ENCODE assay signal across 8 cellular contexts in genomic region chr12:570237-570925, GRCh38.
DNase-seq lines count a peak whose midpoint lies in the region; ATAC-seq and TF ChIP-seq lines count a peak whose summit lies in the region.

No MANE protein-coding gene starts in this region.

- CTCF ChIA-PET in WTC11 (lab: Charles Lee): interaction anchor here (0.7 to 2.2 kb wide), 20 partner anchors 9 to 1059 kb away, joined by 3 to 35 read pairs (median 4); partner anchors contain the start of genes RAD52 and WNK1

- WGBS in ovary, 3 donors: 4 to 15% (median 10%) methylated on average over 26 to 27 of the region's 27 CpGs

- H3K9me3 ChIP-seq in ovary: no peaks in the 10 kb centered on the region

- H3K36me3 ChIP-seq in ovary: no peaks in the 10 kb centered on the region

- no peak for DNase-seq in activated T-cell treated with anti-CD3 and anti-CD28 coated beads, Interleukin-2, amount 50 U/mL, for 4 hours
- DNase-seq in activated T-cell treated with anti-CD3 and anti-CD28 coated beads, Interleukin-2, amount 50 U/mL, for 1 hour: no peak
- DNase-seq in WTC11 (ENCODE audit: low spot score) (peak; percentile 66), glutamatergic neuron (peak; percentile 58), ovary (peak; percentile 80 to 84 (median 82)), OCI-M1 (lab: John Stamatoyannopoulos, UW) (no peak)

- POLR2A ChIA-PET in WTC11 (lab: Charles Lee): interaction anchor here (1.4 kb wide), 1 partner anchor 182 kb away, joined by 7 read pairs; the partner anchor contains the start of gene WNK1

- H3K4me1 ChIP-seq in ovary (ENCODE audit: insufficient read depth): peaks cover 12% of the 10 kb centered on the region

- H3K9me3 Mint-ChIP-seq in activated T-cell treated with anti-CD3 and anti-CD28 coated beads, Interleukin-2, amount 50 U/mL, for 4 hours: peaks cover 3% of the 10 kb centered on the region
- peaks cover 8% of the 10 kb centered on the region for H3K9me3 Mint-ChIP-seq in WTC11
- H3K9me3 Mint-ChIP-seq in glutamatergic neuron (ENCODE audit: unreplicated experiment): peaks cover 4% of the 10 kb centered on the region

- H3K27me3 ChIP-seq in ovary: no peaks in the 10 kb centered on the region

- H3K36me3 Mint-ChIP-seq in activated T-cell treated with anti-CD3 and anti-CD28 coated beads, Interleukin-2, amount 50 U/mL, for 4 hours (ENCODE audit: insufficient read depth): no peaks in the 10 kb centered on the region
- H3K36me3 Mint-ChIP-seq in WTC11: peaks cover 2% of the 10 kb centered on the region; the same call in 1 of the 2 replicates
- peaks cover under 1% of the 10 kb centered on the region for H3K36me3 Mint-ChIP-seq in glutamatergic neuron (ENCODE audit: unreplicated experiment)

- intact Hi-C loops in ovary (cut with DNase I): loop anchor here (5.0 to 10.0 kb wide), 7 partner anchors 74 to 1024 kb away; partner anchors contain the start of genes WNK1 (in 3 of the 4), FBXL14 (in 1 of the 4) and RAD52 (in 1 of the 4)

- H3K4me3 Mint-ChIP-seq in activated T-cell treated with anti-CD3 and anti-CD28 coated beads, Interleukin-2, amount 50 U/mL, for 4 hours: peak overlapping the region; percentile 83
- H3K4me3 Mint-ChIP-seq in WTC11 (peak overlapping the region; percentile 79), glutamatergic neuron (ENCODE audit: unreplicated experiment) (peak overlapping the region; percentile 71)

- TF ChIP-seq POLR2A in ovary (IDR thresholded peaks at IDR 0.05): peak; percentile 42

- H3K27ac ChIP-seq in ovary: peak overlapping the region; percentile 78 to 88

- peaks cover 53% of the 10 kb centered on the region for H3K4me1 Mint-ChIP-seq in activated T-cell treated with anti-CD3 and anti-CD28 coated beads, Interleukin-2, amount 50 U/mL, for 4 hours (ENCODE audit: low read depth)
- H3K4me1 Mint-ChIP-seq in WTC11 (peaks cover 10% of the 10 kb centered on the region), glutamatergic neuron (ENCODE audit: low read depth, unreplicated experiment) (peaks cover 24% of the 10 kb centered on the region)

- ATAC-seq in activated T-cell treated with anti-CD3 and anti-CD28 coated beads, Interleukin-2, amount 50 U/mL, for 4 hours: no peak
- ATAC-seq in WTC11: peak; percentile 76
- no peak for ATAC-seq in GM21619 (IDR thresholded peaks at IDR 0.05; ENCODE audit: unreplicated experiment)
- ATAC-seq in GM19324 (IDR thresholded peaks at IDR 0.05; ENCODE audit: low FRiP score, unreplicated experiment): no peak

- no peak for TF ChIP-seq EP300 in ovary (IDR thresholded peaks at IDR 0.05)

- H3K27ac Mint-ChIP-seq in WTC11: peak overlapping the region; percentile 47; the same call in 1 of the 2 replicates
- no peak overlapping the region for H3K27ac Mint-ChIP-seq in glutamatergic neuron (ENCODE audit: unreplicated experiment)

- no peaks in the 10 kb centered on the region for H3K27me3 Mint-ChIP-seq in activated T-cell treated with anti-CD3 and anti-CD28 coated beads, Interleukin-2, amount 50 U/mL, for 4 hours (ENCODE audit: low read depth)
- H3K27me3 Mint-ChIP-seq in WTC11 (ENCODE audit: low read depth) (peaks cover 17% of the 10 kb centered on the region), glutamatergic neuron (ENCODE audit: unreplicated experiment) (peaks cover 5% of the 10 kb centered on the region)

- H3K4me3 ChIP-seq in ovary: peak overlapping the region; percentile 55

- TF ChIP-seq CTCF in WTC11 (IDR thresholded peaks at IDR 0.05) (no peak), glutamatergic neuron (IDR thresholded peaks at IDR 0.05; ENCODE audit: partially characterized antibody, unreplicated experiment) (no peak), ovary (IDR thresholded peaks at IDR 0.05) (peak in 2 of 3 donors; percentile 14 to 19)

TF ChIP-seq in WTC11, 78 proteins besides CTCF, POLR2A, EP300 and RAD21 (continues in another document):
- TF ChIP-seq FOXP4 (CRISPR knock-in tag; IDR thresholded peaks at IDR 0.05) (no peak), ZNF121 (CRISPR knock-in tag; IDR thresholded peaks at IDR 0.05) (peak; percentile 97), ZNF396 (CRISPR knock-in tag; IDR thresholded peaks at IDR 0.05; ENCODE audit: borderline replicate concordance) (no peak), NFE2L1 (CRISPR knock-in tag; IDR thresholded peaks at IDR 0.05) (0 out of 2 replicates have a peak, but pooled peaks have one; percentile 6), NR1H2 (CRISPR knock-in tag; IDR thresholded peaks at IDR 0.05) (no peak), MYBL2 (CRISPR knock-in tag; IDR thresholded peaks at IDR 0.05) (0 out of 2 replicates have a peak, but pooled peaks have one; percentile 31), GTF2I (CRISPR knock-in tag; conservative IDR thresholded peaks at IDR 0.05) (0 out of 2 replicates have a peak, but pooled peaks have one; percentile 19), GABPB1 (CRISPR knock-in tag; IDR thresholded peaks at IDR 0.05) (0 out of 2 replicates have a peak, but pooled peaks have one; percentile 11), SMAD4 (CRISPR knock-in tag; IDR thresholded peaks at IDR 0.05) (no peak), TCF7 (CRISPR knock-in tag; IDR thresholded peaks at IDR 0.05; ENCODE audit: low read depth) (no peak), HMGA2 (CRISPR knock-in tag; IDR thresholded peaks at IDR 0.05) (no peak), ZNF317 (CRISPR knock-in tag; IDR thresholded peaks at IDR 0.05; ENCODE audit: borderline replicate concordance, low read depth) (no peak), SP1 (CRISPR knock-in tag; conservative IDR thresholded peaks at IDR 0.05) (peak; percentile 68), ZNF416 (CRISPR knock-in tag; IDR thresholded peaks at IDR 0.05) (no peak), ZNF423 (CRISPR knock-in tag; IDR thresholded peaks at IDR 0.05) (no peak), ZBTB43 (CRISPR knock-in tag; IDR thresholded peaks at IDR 0.05) (0 out of 2 replicates have a peak, but pooled peaks have one; percentile 29), FOXP1 (CRISPR knock-in tag; IDR thresholded peaks at IDR 0.05; ENCODE audit: borderline replicate concordance) (peak; percentile 12; the same call in 1 of the 2 replicates)
- TF ChIP-seq, protein P1, sequence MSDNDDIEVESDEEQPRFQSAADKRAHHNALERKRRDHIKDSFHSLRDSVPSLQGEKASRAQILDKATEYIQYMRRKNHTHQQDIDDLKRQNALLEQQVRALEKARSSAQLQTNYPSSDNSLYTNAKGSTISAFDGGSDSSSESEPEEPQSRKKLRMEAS (CRISPR knock-in tag; IDR thresholded peaks at IDR 0.05): 0 out of 2 replicates have a peak, but pooled peaks have one; percentile 38
- TF ChIP-seq, protein P2, sequence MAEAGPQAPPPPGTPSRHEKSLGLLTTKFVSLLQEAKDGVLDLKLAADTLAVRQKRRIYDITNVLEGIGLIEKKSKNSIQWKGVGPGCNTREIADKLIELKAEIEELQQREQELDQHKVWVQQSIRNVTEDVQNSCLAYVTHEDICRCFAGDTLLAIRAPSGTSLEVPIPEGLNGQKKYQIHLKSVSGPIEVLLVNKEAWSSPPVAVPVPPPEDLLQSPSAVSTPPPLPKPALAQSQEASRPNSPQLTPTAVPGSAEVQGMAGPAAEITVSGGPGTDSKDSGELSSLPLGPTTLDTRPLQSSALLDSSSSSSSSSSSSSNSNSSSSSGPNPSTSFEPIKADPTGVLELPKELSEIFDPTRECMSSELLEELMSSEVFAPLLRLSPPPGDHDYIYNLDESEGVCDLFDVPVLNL (CRISPR knock-in tag; IDR thresholded peaks at IDR 0.05; ENCODE audit: borderline replicate concordance, low read depth): no peak

Comparison
In these comparisons a context has a peak if more than half of its experiments do, and no peak if none do; other contexts are left out.
1. DNase-seq: peak in WTC11 (single experiment), glutamatergic neuron (single experiment) and ovary (5 of 5); none in activated T-cell treated with anti-CD3 and anti-CD28 coated beads, Interleukin-2, amount 50 U/mL, for 4 hours (single experiment), activated T-cell treated with anti-CD3 and anti-CD28 coated beads, Interleukin-2, amount 50 U/mL, for 1 hour (single experiment) and OCI-M1 (single experiment).
2. CTCF ChIP-seq: peak in ovary (2 of 3); none in WTC11 (single experiment) and glutamatergic neuron (single experiment).
3. Peak in every context shown above with its lines, with median percentiles within 50 percentile points of each other: H3K4me3 Mint-ChIP-seq.